Comparison of ENCODE assay signal across 8 cellular contexts in the genomic region with DNA sequence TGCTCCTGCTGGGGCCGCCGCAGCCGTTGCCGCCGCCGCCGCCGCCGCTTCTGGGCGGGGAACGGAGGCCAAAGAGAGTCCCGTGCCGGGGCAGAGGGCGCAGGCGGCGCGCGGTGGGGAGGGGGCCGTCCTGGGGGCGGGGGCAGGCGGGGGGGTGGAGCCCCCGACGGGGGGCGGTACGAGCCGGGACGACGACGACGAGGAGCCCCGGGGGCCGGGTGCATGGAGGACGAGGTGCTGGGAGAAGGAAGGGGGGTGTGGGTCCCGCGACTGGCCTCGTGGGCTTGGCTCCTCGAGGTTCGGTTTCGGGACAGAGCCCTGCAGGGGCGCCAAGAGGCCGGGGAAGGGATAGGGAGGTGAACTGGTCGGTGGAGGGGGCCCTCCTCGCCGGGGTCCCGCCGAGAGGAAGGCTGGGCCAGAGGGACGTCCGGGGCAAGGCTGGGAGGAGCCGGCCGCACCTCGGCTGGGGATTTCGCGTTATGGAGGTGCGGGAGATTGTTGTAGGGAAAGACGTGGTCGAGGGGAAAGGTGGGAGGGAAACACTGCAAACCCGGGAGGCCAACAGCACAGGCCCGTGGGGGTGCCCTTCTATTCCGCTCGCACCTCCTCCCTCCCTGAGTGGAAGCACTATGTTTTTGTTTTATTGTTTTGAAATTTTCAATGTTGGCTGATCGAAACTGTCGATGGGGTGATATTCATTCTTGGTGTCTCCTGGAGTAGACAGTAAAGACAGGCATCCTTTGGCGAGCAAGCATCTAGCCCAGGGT. TPM values are rescaled to one million over a fixed set of nuclear protein-coding genes. Genes with fewer than 3 reads are reported as not detected.
DNase-seq lines count a peak whose midpoint lies in the region; ATAC-seq and TF ChIP-seq lines count a peak whose summit lies in the region.

No MANE protein-coding gene starts in this region.

- H3K4me1 ChIP-seq in DND-41 (ENCODE audit: insufficient read depth, low read length) (peaks cover 26% of the 10 kb centered on the region), Loucy (ENCODE audit: insufficient read depth, low read length, poor library complexity, severe bottlenecking) (peaks cover 7% of the 10 kb centered on the region)

- H3K9me3 Mint-ChIP-seq in activated T-helper 2 cell treated with anti-CD3 and anti-CD28 coated beads, Interferon-gamma antibody, Interleukin-2, Interleukin-4, amounts not matched to agents 10 μg/mL and 5 μg/mL and 100 μg/mL, durations not matched to agents 14 hours and 24 hours and 36 hours, result no peaks in the 10 kb centered on the region

- H3K27me3 ChIP-seq in DND-41 (ENCODE audit: insufficient read depth, low read length, poor library complexity) (peaks cover 14% of the 10 kb centered on the region), Loucy (ENCODE audit: insufficient read depth, low read length, poor library complexity, severe bottlenecking) (no peaks in the 10 kb centered on the region)

- H3K27me3 Mint-ChIP-seq in activated T-helper 2 cell treated with anti-CD3 and anti-CD28 coated beads, Interferon-gamma antibody, Interleukin-2, Interleukin-4, amounts not matched to agents 10 μg/mL and 5 μg/mL and 100 μg/mL, durations not matched to agents 14 hours and 24 hours and 36 hours (ENCODE audit: low read depth), result peaks cover 8% of the 10 kb centered on the region

- intact Hi-C loops in activated T-helper 2 cell treated with anti-CD3 and anti-CD28 coated beads, Interferon-gamma antibody, Interleukin-2, Interleukin-4, amounts not matched to agents 10 μg/mL and 5 μg/mL and 100 μg/mL, durations not matched to agents 14 hours and 24 hours and 36 hours (cut with micrococcal nuclease), result loop anchor here (5.0 kb wide), 1 partner anchor 38 kb away; no protein-coding TSS in a partner anchor
- intact Hi-C loops in left ventricle myocardium superior (cut with micrococcal nuclease), result no loop called here
- intact Hi-C loops in posterior vena cava (cut with DNase I), result no loop called here

- H3K9me3 ChIP-seq in DND-41 (ENCODE audit: insufficient read depth, low read length, severe bottlenecking) (no peaks in the 10 kb centered on the region), Loucy (ENCODE audit: insufficient read depth, low read depth, low read length) (no peaks in the 10 kb centered on the region)

- peaks cover 11% of the 10 kb centered on the region for H3K79me2 ChIP-seq in DND-41 (ENCODE audit: insufficient read depth, low read length)
- peaks cover 49% of the 10 kb centered on the region for H3K79me2 ChIP-seq in Loucy (ENCODE audit: insufficient read depth, low read length)

- H3K4me1 Mint-ChIP-seq in activated T-helper 2 cell treated with anti-CD3 and anti-CD28 coated beads, Interferon-gamma antibody, Interleukin-2, Interleukin-4, amounts not matched to agents 10 μg/mL and 5 μg/mL and 100 μg/mL, durations not matched to agents 14 hours and 24 hours and 36 hours (ENCODE audit: low read depth), result peaks cover 8% of the 10 kb centered on the region

- peak overlapping the region; percentile 67 for H2AFZ ChIP-seq in DND-41 (ENCODE audit: low read depth, low read length)
- H2AFZ ChIP-seq in Loucy (ENCODE audit: low read length), result no peak overlapping the region

- no peak overlapping the region; the same call in 1 of the 2 replicates for H3K27ac ChIP-seq in DND-41 (ENCODE audit: low read length)

- H3K36me3 ChIP-seq in DND-41 (ENCODE audit: insufficient read depth, low read length), result no peaks in the 10 kb centered on the region
- H3K36me3 ChIP-seq in Loucy (ENCODE audit: insufficient read depth, low read length), result no peaks in the 10 kb centered on the region

- peak overlapping the region; percentile 73 for H3K4me3 Mint-ChIP-seq in activated T-helper 2 cell treated with anti-CD3 and anti-CD28 coated beads, Interferon-gamma antibody, Interleukin-2, Interleukin-4, amounts not matched to agents 10 μg/mL and 5 μg/mL and 100 μg/mL, durations not matched to agents 14 hours and 24 hours and 36 hours (ENCODE audit: low read depth)

- H3K4me3 ChIP-seq in DND-41 (ENCODE audit: low read depth in 1 of 2, low read length in 2 of 2) (peak overlapping the region; percentile 35 to 68; a peak in 3 of 4 replicates), Loucy (ENCODE audit: low read length, poor library complexity, severe bottlenecking) (peak overlapping the region; percentile 79), skeletal muscle cell (ENCODE audit: low read depth, low read length) (peak overlapping the region; percentile 57)

- peak overlapping the region; percentile 54 for H3K9ac ChIP-seq in DND-41 (ENCODE audit: low read depth, low read length)
- H3K9ac ChIP-seq in Loucy (ENCODE audit: low read depth, low read length, poor library complexity, severe bottlenecking), result peak overlapping the region; percentile 68

- DNase-seq in DND-41, result peak; percentile 58
- peak; percentile 19 for DNase-seq in activated T-helper 2 cell treated with anti-CD3 and anti-CD28 coated beads, Interferon-gamma antibody, Interleukin-2, Interleukin-4, amounts not matched to agents 10 μg/mL and 5 μg/mL and 100 μg/mL, durations not matched to agents 14 hours and 24 hours and 36 hours (ENCODE audit: low spot score)
- DNase-seq in left ventricle myocardium superior, result peak; percentile 58
- no peak for DNase-seq in skeletal muscle cell (ENCODE audit: low read depth)
- DNase-seq in posterior vena cava (ENCODE audit: low spot score), result no peak
- DNase-seq in NCI-H2171 treated with DMSO at 0.1 percent for 48 hours (lab: John Stamatoyannopoulos, UW), result no peak

- no peaks in the 10 kb centered on the region for H3K9me2 ChIP-seq in Loucy (replicated peaks; ENCODE audit: low read depth, low read length)

- H3F3A ChIP-seq in Loucy (ENCODE audit: low read depth), result no peaks in the 10 kb centered on the region

- no peaks in the 10 kb centered on the region; the same call in 1 of the 2 replicates for H4K20me1 ChIP-seq in DND-41 (ENCODE audit: insufficient read depth, low read length)
- peaks cover 36% of the 10 kb centered on the region for H4K20me1 ChIP-seq in Loucy (ENCODE audit: insufficient read depth, low read length, poor library complexity, severe bottlenecking)

- H3K4me2 ChIP-seq in DND-41 (ENCODE audit: insufficient read depth, low read length), result peak overlapping the region; percentile 93
- H3K4me2 ChIP-seq in Loucy (ENCODE audit: low read depth, low read length, poor library complexity, severe bottlenecking), result peak overlapping the region; percentile 96

- peak; percentile 6; the same call in 1 of the 3 replicates for ATAC-seq in DND-41 (ENCODE audit: insufficient read depth, low read depth)
- no peak for ATAC-seq in left ventricle myocardium superior
- ATAC-seq in HG02884 (IDR thresholded peaks at IDR 0.05; ENCODE audit: unreplicated experiment), result no peak

- no peak overlapping the region for H3K27ac Mint-ChIP-seq in activated T-helper 2 cell treated with anti-CD3 and anti-CD28 coated beads, Interferon-gamma antibody, Interleukin-2, Interleukin-4, amounts not matched to agents 10 μg/mL and 5 μg/mL and 100 μg/mL, durations not matched to agents 14 hours and 24 hours and 36 hours

- no peaks in the 10 kb centered on the region for H3K36me3 Mint-ChIP-seq in activated T-helper 2 cell treated with anti-CD3 and anti-CD28 coated beads, Interferon-gamma antibody, Interleukin-2, Interleukin-4, amounts not matched to agents 10 μg/mL and 5 μg/mL and 100 μg/mL, durations not matched to agents 14 hours and 24 hours and 36 hours (ENCODE audit: low read depth)

- TF ChIP-seq CTCF in DND-41 (IDR thresholded peaks at IDR 0.05; ENCODE audit: borderline replicate concordance, extremely low read depth, low read length, poor library complexity, severe bottlenecking), result no peak
- no peak for TF ChIP-seq CTCF in Loucy (conservative IDR thresholded peaks at IDR 0.05; ENCODE audit: low read length)

RNA-seq across cellular contexts. Expression of gene BCORL1, which starts 1.9 kb away (rescaled TPM):
- total RNA-seq in activated T-helper 2 cell treated with anti-CD3 and anti-CD28 coated beads, Interferon-gamma antibody, Interleukin-2, Interleukin-4, amounts not matched to agents 10 μg/mL and 5 μg/mL and 100 μg/mL, durations not matched to agents 14 hours and 24 hours and 36 hours, result 14.9 and 16.2 TPM in 2 replicates
- 12.4 TPM for total RNA-seq in left ventricle myocardium superior
- 10 to 100 TPM; 14.8 to 17.7 TPM for total RNA-seq in posterior vena cava

Comparison
In these comparisons a context has a peak if more than half of its experiments do, and no peak if none do; other contexts are left out.
1. DNase-seq: peak in DND-41 (single experiment), activated T-helper 2 cell treated with anti-CD3 and anti-CD28 coated beads, Interferon-gamma antibody, Interleukin-2, Interleukin-4, amounts not matched to agents 10 μg/mL and 5 μg/mL and 100 μg/mL, durations not matched to agents 14 hours and 24 hours and 36 hours (single experiment) and left ventricle myocardium superior (single experiment); none in skeletal muscle cell (single experiment), posterior vena cava (single experiment) and NCI-H2171 treated with DMSO at 0.1 percent for 48 hours (single experiment).
2. Peak in every context shown above with its lines, with median percentiles within 50 percentile points of each other: H3K4me3 ChIP-seq.